In the genomic region with DNA sequence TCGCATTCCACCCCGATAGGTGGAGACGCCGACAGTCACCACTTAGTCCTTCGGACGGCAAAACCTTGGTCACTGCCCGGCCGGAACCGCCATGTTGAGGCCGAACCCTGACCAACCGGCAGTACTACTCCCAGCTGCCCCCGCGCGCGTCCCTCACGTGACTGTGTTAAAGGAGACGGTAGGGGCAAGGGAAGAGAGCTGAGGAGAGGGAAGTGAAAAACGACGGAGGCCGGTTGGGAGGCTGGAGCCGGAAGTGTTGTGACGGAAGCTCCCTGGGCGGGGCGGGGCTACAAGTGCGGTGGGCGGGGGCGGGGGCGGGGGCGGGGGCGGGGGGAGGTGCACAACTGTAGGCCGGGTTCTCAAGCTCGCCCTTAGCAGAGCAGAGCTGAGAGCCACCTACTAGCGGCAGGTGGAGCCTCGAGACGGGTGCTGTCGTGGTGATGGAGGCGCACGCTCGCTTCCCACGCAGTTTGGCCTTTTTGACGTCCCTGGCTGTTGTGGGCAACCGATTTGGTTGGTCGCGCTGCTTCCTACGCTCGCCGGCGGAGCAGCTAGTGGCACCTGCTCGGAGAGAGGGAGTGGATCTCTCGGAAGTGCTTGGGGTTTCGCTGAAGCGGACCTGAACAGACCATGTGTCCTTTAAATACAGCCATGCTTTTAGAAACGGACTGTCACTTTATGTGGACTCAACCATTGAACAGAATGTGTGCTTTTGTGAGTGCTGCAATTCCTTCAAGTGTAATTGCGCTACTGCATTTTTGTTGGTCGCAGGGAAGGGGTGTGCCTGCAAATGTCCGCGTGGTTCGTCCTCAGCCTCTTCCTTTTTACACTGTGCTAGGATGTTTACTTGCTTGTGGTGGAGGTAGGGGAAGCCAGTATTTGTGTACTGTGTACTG, we compare ENCODE assay signal across 8 cellular contexts. TPM values are rescaled to one million over a fixed set of nuclear protein-coding genes. Genes with fewer than 3 reads are reported as not detected.
DNase-seq lines count a peak whose midpoint lies in the region; ATAC-seq lines count a peak whose summit lies in the region.

A gene with protein sequence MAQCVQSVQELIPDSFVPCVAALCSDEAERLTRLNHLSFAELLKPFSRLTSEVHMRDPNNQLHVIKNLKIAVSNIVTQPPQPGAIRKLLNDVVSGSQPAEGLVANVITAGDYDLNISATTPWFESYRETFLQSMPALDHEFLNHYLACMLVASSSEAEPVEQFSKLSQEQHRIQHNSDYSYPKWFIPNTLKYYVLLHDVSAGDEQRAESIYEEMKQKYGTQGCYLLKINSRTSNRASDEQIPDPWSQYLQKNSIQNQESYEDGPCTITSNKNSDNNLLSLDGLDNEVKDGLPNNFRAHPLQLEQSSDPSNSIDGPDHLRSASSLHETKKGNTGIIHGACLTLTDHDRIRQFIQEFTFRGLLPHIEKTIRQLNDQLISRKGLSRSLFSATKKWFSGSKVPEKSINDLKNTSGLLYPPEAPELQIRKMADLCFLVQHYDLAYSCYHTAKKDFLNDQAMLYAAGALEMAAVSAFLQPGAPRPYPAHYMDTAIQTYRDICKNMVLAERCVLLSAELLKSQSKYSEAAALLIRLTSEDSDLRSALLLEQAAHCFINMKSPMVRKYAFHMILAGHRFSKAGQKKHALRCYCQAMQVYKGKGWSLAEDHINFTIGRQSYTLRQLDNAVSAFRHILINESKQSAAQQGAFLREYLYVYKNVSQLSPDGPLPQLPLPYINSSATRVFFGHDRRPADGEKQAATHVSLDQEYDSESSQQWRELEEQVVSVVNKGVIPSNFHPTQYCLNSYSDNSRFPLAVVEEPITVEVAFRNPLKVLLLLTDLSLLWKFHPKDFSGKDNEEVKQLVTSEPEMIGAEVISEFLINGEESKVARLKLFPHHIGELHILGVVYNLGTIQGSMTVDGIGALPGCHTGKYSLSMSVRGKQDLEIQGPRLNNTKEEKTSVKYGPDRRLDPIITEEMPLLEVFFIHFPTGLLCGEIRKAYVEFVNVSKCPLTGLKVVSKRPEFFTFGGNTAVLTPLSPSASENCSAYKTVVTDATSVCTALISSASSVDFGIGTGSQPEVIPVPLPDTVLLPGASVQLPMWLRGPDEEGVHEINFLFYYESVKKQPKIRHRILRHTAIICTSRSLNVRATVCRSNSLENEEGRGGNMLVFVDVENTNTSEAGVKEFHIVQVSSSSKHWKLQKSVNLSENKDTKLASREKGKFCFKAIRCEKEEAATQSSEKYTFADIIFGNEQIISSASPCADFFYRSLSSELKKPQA (N-terminal part only) (minus strand): TSS at position 130 of the 896 bp plus-strand sequence. CDS start 364 bp downstream, outside the sequence.

- DNase-seq in COLO829 (ENCODE audit: low spot score) (peak; percentile 91), HS-5 (ENCODE audit: low read depth) (peak; percentile 71), memory B cell (ENCODE audit: low spot score in 2 of 2) (peak; percentile 92 to 93)
- peak; percentile 97 for DNase-seq in NK-92 treated with Interleukin-12 subunit alpha and Interleukin-12 subunit beta, amount 100 ng/mL, for 24 hours (lab: John Stamatoyannopoulos, UW)
- DNase-seq in effector memory CD4-positive, alpha-beta T cell: peak; percentile 88 to 90 (median 88)
- peak; percentile 76 for DNase-seq in stimulated activated CD8-positive, alpha-beta memory T cell treated with anti-CD3 and anti-CD28 coated beads, Interleukin-12 subunit alpha, Interleukin-12 subunit beta, amount 100 ng/mL, for 24 hours (ENCODE audit: extremely low read depth)

- peaks cover 24% of the 10 kb centered on the region for H3K4me1 Mint-ChIP-seq in memory B cell

- H3K27ac ChIP-seq in effector memory CD4-positive, alpha-beta T cell (ENCODE audit: insufficient read depth, low read length, poor library complexity, severe bottlenecking): peak within 1 kb of the TSS; percentile 96

- peak within 1 kb of the TSS; percentile 97 for H3K4me3 ChIP-seq in effector memory CD4-positive, alpha-beta T cell (ENCODE audit: insufficient read depth, low read depth, low read length, poor library complexity, severe bottlenecking)

- peak within 1 kb of the TSS; percentile 98 for H3K27ac Mint-ChIP-seq in memory B cell

- H3K9me3 Mint-ChIP-seq in memory B cell: no peaks in the 10 kb centered on the region

- H3K36me3 Mint-ChIP-seq in memory B cell: peaks cover 5% of the 10 kb centered on the region

- H3K27me3 ChIP-seq in effector memory CD4-positive, alpha-beta T cell (replicated peaks; ENCODE audit: control insufficient read depth, insufficient read depth, low read length, poor library complexity, severe bottlenecking): no peaks in the 10 kb centered on the region

- H3K27me3 Mint-ChIP-seq in memory B cell: no peaks in the 10 kb centered on the region

- no peaks in the 10 kb centered on the region for H3K9me3 ChIP-seq in effector memory CD4-positive, alpha-beta T cell (ENCODE audit: control insufficient read depth, low read length)

- H3K4me3 Mint-ChIP-seq in memory B cell: peak within 1 kb of the TSS; percentile 99

- peaks cover 15% of the 10 kb centered on the region for H3K4me1 ChIP-seq in effector memory CD4-positive, alpha-beta T cell (ENCODE audit: control insufficient read depth, insufficient read depth, low read length, poor library complexity, severe bottlenecking)

- POLR2A ChIA-PET in activated CD8-positive, alpha-beta memory T cell treated with anti-CD3 and anti-CD28 coated beads for 36 hours (lab: Charles Lee): interaction anchor here (0.7 to 2.1 kb wide), 5 partner anchors 76 to 149 kb away, joined by 3 to 25 read pairs (median 4); a partner anchor contains a TSS

- CTCF ChIA-PET in activated CD8-positive, alpha-beta memory T cell treated with anti-CD3 and anti-CD28 coated beads for 36 hours (lab: Charles Lee): interaction anchor here (0.6 to 1.8 kb wide), 9 partner anchors 11 to 153 kb away, joined by 3 to 10 read pairs (median 4); a partner anchor contains a TSS

- ATAC-seq in GM19468 (IDR thresholded peaks at IDR 0.05; ENCODE audit: extremely low read depth, unreplicated experiment): peak; percentile 93
- ATAC-seq in memory B cell (ENCODE audit: low read depth): peak; percentile 77

- H3K36me3 ChIP-seq in effector memory CD4-positive, alpha-beta T cell (ENCODE audit: control insufficient read depth, insufficient read depth, low read length): no peaks in the 10 kb centered on the region

RNA-seq across cellular contexts. Expression of the gene that starts here (rescaled TPM):
- 10 to 100 TPM; 28.7 to 29.0 TPM for total RNA-seq in activated CD8-positive, alpha-beta memory T cell treated with anti-CD3 and anti-CD28 coated beads for 36 hours

Comparison
In these comparisons a context has a peak if more than half of its experiments do, and no peak if none do; other contexts are left out.
1. Peak in every context shown above with its lines: DNase-seq, ATAC-seq, H3K4me3 ChIP-seq and H3K27ac ChIP-seq.